ENCODE assay signal across 8 cellular contexts in the genomic region with DNA sequence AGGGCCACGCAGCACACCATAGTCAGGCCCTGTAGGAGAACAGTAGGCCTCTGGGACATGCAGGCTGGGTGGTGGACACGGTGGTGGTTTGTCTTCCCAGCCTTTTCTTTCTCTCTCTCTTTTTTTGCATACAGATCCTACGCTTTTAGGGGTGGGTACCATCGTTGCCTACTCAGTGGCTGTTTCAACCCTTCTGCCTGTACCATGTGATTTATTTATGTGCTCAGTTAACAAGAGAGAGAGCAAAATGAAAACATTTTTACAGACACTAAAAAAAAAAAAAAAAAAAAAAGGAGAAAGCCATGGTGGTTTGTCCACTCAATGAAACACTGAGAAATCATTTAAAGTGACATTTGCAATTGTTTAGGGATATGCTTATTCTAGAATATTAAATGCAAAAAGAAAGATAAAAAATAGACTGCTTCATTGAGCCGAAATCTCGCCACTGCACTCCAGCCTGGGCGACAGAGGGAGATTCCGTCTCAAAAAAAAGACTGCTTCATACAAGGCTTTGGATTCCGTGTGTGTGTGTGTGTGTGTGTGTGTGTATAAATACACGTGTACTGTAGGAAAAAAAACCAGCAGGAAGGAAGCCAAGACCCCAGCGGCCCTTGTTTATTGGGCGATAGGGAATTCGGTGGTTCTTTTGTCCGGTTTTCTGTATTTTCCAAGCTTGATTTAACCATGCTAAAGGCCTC. TPM values are rescaled to one million over a fixed set of nuclear protein-coding genes. Genes with fewer than 3 reads are reported as not detected.
DNase-seq lines count a peak whose midpoint lies in the region; ATAC-seq, FAIRE-seq and TF ChIP-seq lines count a peak whose summit lies in the region.

No MANE protein-coding gene starts in this region.

- TF ChIP-seq POLR2A in H54 (IDR thresholded peaks at IDR 0.05; ENCODE audit: low read depth, low read length): no peak

- peak overlapping the region; percentile 71 for H3K4me3 ChIP-seq in cardiac muscle cell

- H3K27ac ChIP-seq in cardiac muscle cell: peak overlapping the region; percentile 61
- peak overlapping the region; percentile 75 for H3K27ac ChIP-seq in substantia nigra (ENCODE audit: low read depth, low read length, poor library complexity, severe bottlenecking)

- H3K36me3 ChIP-seq in cardiac muscle cell: no peaks in the 10 kb centered on the region

- H3K9me3 ChIP-seq in cardiac muscle cell (ENCODE audit: low read depth): no peaks in the 10 kb centered on the region

- ATAC-seq in left cardiac atrium (no peak), left colon (no peak)

- intact Hi-C loops in left cardiac atrium (cut with DNase I): loop anchor here (5.0 to 10.0 kb wide), 2 partner anchors 229 to 251 kb away; a partner anchor contains a TSS
- intact Hi-C loops in left colon (cut with DNase I, micrococcal nuclease): no loop called here

- DNase-seq in cardiac muscle cell (ENCODE audit: low read depth in 1 of 2, low spot score in 1 of 2) (peak; percentile 63 to 83), left cardiac atrium (no peak), NCI-H526 treated with DMSO at 0.1 percent for 48 hours (lab: John Stamatoyannopoulos, UW) (peak; percentile 48), astrocyte of the hippocampus (ENCODE audit: low read depth, low spot score) (peak; percentile 84), left colon (peak; percentile 64 to 67), substantia nigra (lab: John Stamatoyannopoulos, UW) (peak in 3 of 49 donors; percentile 23 to 57 (median 34)), NCI-H1436 treated with DMSO at 0.1 percent for 48 hours (lab: John Stamatoyannopoulos, UW) (no peak), H54 (ENCODE audit: insufficient read length, low spot score) (no peak)

- no peaks in the 10 kb centered on the region for H3K27me3 ChIP-seq in cardiac muscle cell

- no peak for TF ChIP-seq CTCF in cardiac muscle cell (IDR thresholded peaks at IDR 0.05; ENCODE audit: low read depth, low read length)

- H3K4me1 ChIP-seq in cardiac muscle cell (ENCODE audit: low read depth): peaks cover 8% of the 10 kb centered on the region

- FAIRE-seq in H54 (lab: Jason Lieb, UNC): no peak

RNA-seq across cellular contexts. Expression of a gene that starts 3.3 kb away (rescaled TPM):
- total RNA-seq in cardiac muscle cell (15.6 and 16.9 TPM in 2 replicates), left cardiac atrium (1 to 10 TPM; 5.9 to 6.4 TPM), left colon (10 to 100 TPM in 1 of 2 donors, 1 to 10 TPM in 1; 8.5 to 11.4 TPM)
- polyA plus RNA-seq in cardiac muscle cell: 16.1 TPM in 2 replicates

RNA-seq across cellular contexts. Expression of a gene that starts 11.2 kb away (rescaled TPM):
- 29.7 and 31.7 TPM in 2 replicates for total RNA-seq in cardiac muscle cell
- polyA plus RNA-seq in cardiac muscle cell: 19.2 and 28.1 TPM in 2 replicates
- total RNA-seq in left cardiac atrium: 10 to 100 TPM; 10.8 to 15.3 TPM
- 1 to 10 TPM; 4.7 to 5.9 TPM for total RNA-seq in left colon

RNA-seq across cellular contexts. Expression of a gene that starts 46.5 kb away (rescaled TPM):
- total RNA-seq in cardiac muscle cell (46.0 and 49.1 TPM in 2 replicates), left cardiac atrium (10 to 100 TPM; 30.0 to 31.9 TPM), left colon (10 to 100 TPM; 27.0 to 27.9 TPM)
- 45.4 and 53.9 TPM in 2 replicates for polyA plus RNA-seq in cardiac muscle cell

RNA-seq across cellular contexts. Expression of a gene that starts 46.5 kb away (rescaled TPM):
- total RNA-seq in cardiac muscle cell (37.4 and 53.6 TPM in 2 replicates), left cardiac atrium (10 to 100 TPM; 20.9 to 29.6 TPM), left colon (10 to 100 TPM; 17.1 to 20.5 TPM)
- polyA plus RNA-seq in cardiac muscle cell: 9.2 and 15.9 TPM in 2 replicates

Comparison
In these comparisons a context has a peak if more than half of its experiments do, and no peak if none do; other contexts are left out.
1. DNase-seq: peak in cardiac muscle cell (2 of 2), NCI-H526 treated with DMSO at 0.1 percent for 48 hours (single experiment), astrocyte of the hippocampus (single experiment) and left colon (2 of 2); none in left cardiac atrium (single experiment), NCI-H1436 treated with DMSO at 0.1 percent for 48 hours (single experiment) and H54 (single experiment).
2. intact Hi-C loops: an anchor here in left cardiac atrium (5.0 to 10.0 kb wide); none called in left colon.